In genomic region chr15:79004336-79004735, GRCh38 we compare ENCODE assay signal across 9 cellular contexts. TPM values are rescaled to one million over a fixed set of nuclear protein-coding genes. Genes with fewer than 3 reads are reported as not detected.
A peak's percentile ranks its signal among the peaks of the same experiment; 100 is the strongest.
DNase-seq lines count a peak whose midpoint lies in the region; ATAC-seq and TF ChIP-seq lines count a peak whose summit lies in the region.
"Had no signal": no experiment of that assay in that cellular context is flagged by ENCODE, and none has a peak within 500 bp of the region (broad histone marks: within the 10 kb centered on the region; RNA-seq: fewer than 3 reads in every experiment).

No MANE protein-coding gene starts in this region.

- H3K4me3 ChIP-seq in SJSA1 (no peak overlapping the region), gastroesophageal sphincter (no peak overlapping the region), upper lobe of left lung (no peak overlapping the region)

- DNase-seq in ELR (ENCODE audit: low read depth) = peak; percentile 93
- DNase-seq in SJSA1 (ENCODE audit: low read depth in 1 of 2, low spot score in 2 of 2) = peak; percentile 36 to 56
- DNase-seq in upper lobe of left lung = peak in 1 of 2 donors; percentile 54
- no peak for DNase-seq in NCI-H2081 treated with DMSO at 0.1 percent for 48 hours (lab: John Stamatoyannopoulos, UW)
- DNase-seq in activated effector memory CD4-positive, alpha-beta T cell treated with anti-CD3 and anti-CD28 coated beads, Interleukin-2, amount 50 U/mL, for 16 hours = no peak

- H3K36me3 ChIP-seq in SJSA1 (no peaks in the 10 kb centered on the region), gastroesophageal sphincter (no peaks in the 10 kb centered on the region), upper lobe of left lung (no peaks in the 10 kb centered on the region)

- no CpG with 5 or more reads among the region's 6 CpGs for WGBS in gastroesophageal sphincter (ENCODE audit: low coverage in 1 of 2), 2 donors
- WGBS in upper lobe of left lung, 2 donors = 39% methylated on average over 6 of the region's 6 CpGs; no CpG with 5 or more reads in 1 of the 2 donors

- H3K27ac ChIP-seq in SJSA1 = peak overlapping the region; percentile 16
- no peak overlapping the region for H3K27ac ChIP-seq in gastroesophageal sphincter
- H3K27ac ChIP-seq in upper lobe of left lung = peak overlapping the region in 1 of 4 donors; percentile 25
- H3K27ac ChIP-seq: VCaP had no signal

- no peak for TF ChIP-seq CTCF in gastroesophageal sphincter (IDR thresholded peaks at IDR 0.05)
- no peak for TF ChIP-seq CTCF in upper lobe of left lung (IDR thresholded peaks at IDR 0.05)

- no peak for TF ChIP-seq POLR2A in gastroesophageal sphincter (IDR thresholded peaks at IDR 0.05)
- TF ChIP-seq POLR2A in upper lobe of left lung (IDR thresholded peaks at IDR 0.05) = no peak

- TF ChIP-seq EP300 in gastroesophageal sphincter (IDR thresholded peaks at IDR 0.05) (no peak), upper lobe of left lung (IDR thresholded peaks at IDR 0.05) (no peak)

- H3K4me1 ChIP-seq in SJSA1 (replicated peaks) (peaks cover 25% of the 10 kb centered on the region), gastroesophageal sphincter (peaks cover 0 to 8% (median 0%) of the 10 kb centered on the region in 3 donors), upper lobe of left lung (peaks cover 0 to 16% (median 12%) of the 10 kb centered on the region in 4 donors)

- ATAC-seq in GM19455 (IDR thresholded peaks at IDR 0.05; ENCODE audit: unreplicated experiment) (peak; percentile 75), HG03354 (IDR thresholded peaks at IDR 0.05; ENCODE audit: poor library complexity, severe bottlenecking, unreplicated experiment) (peak; percentile 90), gastroesophageal sphincter (peak; percentile 58), upper lobe of left lung (ENCODE audit: low FRiP score in 2 of 2) (peak; percentile 41 to 82)

- no peaks in the 10 kb centered on the region for H3K27me3 ChIP-seq in SJSA1 (replicated peaks)
- H3K27me3 ChIP-seq in gastroesophageal sphincter = no peaks in the 10 kb centered on the region
- H3K27me3 ChIP-seq in upper lobe of left lung = no peaks in the 10 kb centered on the region

- H3K9me3 ChIP-seq in SJSA1 (replicated peaks) (no peaks in the 10 kb centered on the region), gastroesophageal sphincter (no peaks in the 10 kb centered on the region), upper lobe of left lung (no peaks in the 10 kb centered on the region)

RNA-seq across cellular contexts. Expression of gene CTSH, which starts 59.5 kb away (rescaled TPM):
- 0.92 TPM in 1 of 2 replicates, not detected in the other for total RNA-seq in SJSA1 (2014; rRNA removed; shearing (Covaris generic))
- total RNA-seq in gastroesophageal sphincter = 100 to 1,000 TPM in 1 of 4 donors, 10 to 100 TPM in 3; 65.5 to 101 (median 76.6) TPM
- total RNA-seq in upper lobe of left lung = 1,000 to 10,000 TPM in 4 of 6 donors, 100 to 1,000 TPM in 2; 699 to 3,907 (median 1,498) TPM

Comparison
In these comparisons a context has a peak if more than half of its experiments do, and no peak if none do; other contexts are left out.
1. DNase-seq: peak in ELR (single experiment) and SJSA1 (2 of 2); none in NCI-H2081 treated with DMSO at 0.1 percent for 48 hours (single experiment) and activated effector memory CD4-positive, alpha-beta T cell treated with anti-CD3 and anti-CD28 coated beads, Interleukin-2, amount 50 U/mL, for 16 hours (single experiment).
2. RNA of gene CTSH, which starts 59.5 kb away (total RNA-seq): 699 to 3,907 TPM in upper lobe of left lung and 65.5 to 101 TPM in gastroesophageal sphincter; 0.92 TPM in SJSA1; every median in the first group is over 10 times any median in the second.
3. Peak in every context shown above with its lines, with median percentiles within 50 percentile points of each other: ATAC-seq.